In genomic region chr4:121824171-121824527, GRCh38 we compare ENCODE assay signal across 1 cellular context.
TF ChIP-seq lines count a peak whose summit lies in the region.

No MANE protein-coding gene starts in this region.

TF ChIP-seq in HepG2, 621 proteins besides CTCF, POLR2A, EP300 and RAD21:
- TF ChIP-seq ESRRA (CRISPR knock-in tag; IDR thresholded peaks at IDR 0.05; ENCODE audit: low read depth) (0 out of 2 replicates have a peak, but pooled peaks have one; percentile 5), MLX (CRISPR knock-in tag; IDR thresholded peaks at IDR 0.05) (0 out of 2 replicates have a peak, but pooled peaks have one; percentile 1), ELF3 (CRISPR knock-in tag; IDR thresholded peaks at IDR 0.05) (0 out of 2 replicates have a peak, but pooled peaks have one; percentile 1), NFIC (IDR thresholded peaks at IDR 0.05; ENCODE audit: low read length) (0 out of 2 replicates have a peak, but pooled peaks have one; percentile 19), ZBTB42 (CRISPR knock-in tag; IDR thresholded peaks at IDR 0.05) (no peak), DPF2 (CRISPR knock-in tag; IDR thresholded peaks at IDR 0.05; ENCODE audit: borderline replicate concordance, low read depth) (no peak)
